In the genomic region with DNA sequence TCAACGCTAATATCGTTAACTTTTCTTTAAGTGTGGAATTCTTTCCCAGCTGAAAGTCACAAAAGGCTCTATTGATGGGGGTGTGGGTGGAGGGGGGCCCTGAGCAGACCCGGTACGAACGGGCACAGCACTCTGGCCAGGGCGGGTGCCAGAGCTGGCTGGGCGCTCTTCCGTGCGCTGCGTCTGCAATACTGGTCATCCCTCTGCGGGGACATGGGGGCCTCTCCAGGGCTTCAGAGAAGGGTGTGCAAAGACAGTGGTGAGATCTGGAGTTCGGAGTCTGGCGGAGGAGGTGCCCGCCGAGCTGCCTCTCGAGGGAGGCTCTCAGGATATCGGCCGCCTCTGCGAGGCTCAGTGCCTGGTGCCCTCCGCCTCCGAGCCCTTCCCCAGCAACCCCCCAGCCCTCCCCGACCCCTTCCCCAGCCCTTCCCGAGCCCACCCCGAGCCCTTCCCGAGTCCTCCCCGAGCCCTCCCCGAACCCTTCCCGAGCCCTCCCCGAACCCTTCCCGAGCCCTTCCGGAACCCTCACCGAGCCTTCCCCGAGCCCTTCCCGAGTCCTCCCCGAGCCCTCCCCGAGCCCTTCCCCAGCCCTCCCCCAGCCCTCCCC, we compare ENCODE assay signal across 18 cellular contexts. TPM values are rescaled to one million over a fixed set of nuclear protein-coding genes. Genes with fewer than 3 reads are reported as not detected.
A peak's percentile ranks its signal among the peaks of the same experiment; 100 is the strongest.
DNase-seq lines count a peak whose midpoint lies in the region; ATAC-seq, FAIRE-seq and TF ChIP-seq lines count a peak whose summit lies in the region.
"Had no signal": no experiment of that assay in that cellular context is flagged by ENCODE, and none has a peak within 500 bp of the region (broad histone marks: within the 10 kb centered on the region; RNA-seq: fewer than 3 reads in every experiment).

No MANE protein-coding gene starts in this region.

- H3K4me1 ChIP-seq in A549 (peaks cover 48% of the 10 kb centered on the region), mammary epithelial cell (ENCODE audit: insufficient read depth, low read length) (peaks cover 31% of the 10 kb centered on the region), neuronal stem cell (ENCODE audit: control insufficient read depth in 2 of 2, insufficient read depth in 1 of 2, low read depth in 1 of 2, low read length in 2 of 2) (peaks cover 31 to 44% of the 10 kb centered on the region in 2 donors)

- peak overlapping the region; percentile 99 for H2AK5ac ChIP-seq in neuronal stem cell (ENCODE audit: low read depth, low read length)

- dilution Hi-C loops in mammary epithelial cell (cut with HindIII; ENCODE audit: low sequenced_read_pairs), result no loop called here

- POLR2A ChIA-PET in A549 (lab: Yijun Ruan, JAX), result no interaction called here

- peaks cover 75% of the 10 kb centered on the region for H3K27me3 Mint-ChIP-seq in stimulated activated memory B cell treated with anti-CD40 and anti-IgM and Interleukin-4, amounts not matched to agents 10 μg/mL and 1 μg/mL and 100 μg/mL, for 72 hours

- peak overlapping the region; percentile 84 for H3K18ac ChIP-seq in neuronal stem cell (ENCODE audit: low read length)

- WGBS in A549 (ENCODE audit: missing lambda C conversion rate), result 85% methylated on average over 15 of the region's 36 CpGs
- 27% methylated on average over 12 of the region's 36 CpGs for WGBS in mammary epithelial cell (ENCODE audit: low coverage, missing lambda C conversion rate)
- no CpG with 5 or more reads among the region's 36 CpGs for WGBS in neuronal stem cell (ENCODE audit: extremely low coverage in 2 of 2, insufficient read length in 2 of 2, insufficient replicate concordance in 1 of 2), 2 donors

- no peak for TF ChIP-seq EP300 in A549 (IDR thresholded peaks at IDR 0.05)

- TF ChIP-seq POLR2A in A549 (IDR thresholded peaks at IDR 0.05; ENCODE audit: low read length), result no peak

- peaks cover 12% of the 10 kb centered on the region for H3K4me1 Mint-ChIP-seq in stimulated activated memory B cell treated with anti-CD40 and anti-IgM and Interleukin-4, amounts not matched to agents 10 μg/mL and 1 μg/mL and 100 μg/mL, for 72 hours

- no peak overlapping the region for H4K91ac ChIP-seq in neuronal stem cell (ENCODE audit: low read depth, low read length, poor library complexity)

- TF ChIP-seq CTCF in A549 (IDR thresholded peaks at IDR 0.05) (no peak), mammary epithelial cell (conservative IDR thresholded peaks at IDR 0.05 in 1 of 2, IDR thresholded peaks at IDR 0.05 in 1 of 2; ENCODE audit: extremely low read depth in 1 of 2, insufficient read depth in 1 of 2, low read depth in 1 of 2, low read length in 2 of 2) (no peak)

- H3K4me3 Mint-ChIP-seq in stimulated activated memory B cell treated with anti-CD40 and anti-IgM and Interleukin-4, amounts not matched to agents 10 μg/mL and 1 μg/mL and 100 μg/mL, for 72 hours, result no peak overlapping the region
- H3K4me3 Mint-ChIP-seq: activated CD8-positive, alpha-beta T cell treated with anti-CD3 and anti-CD28 coated beads for 36 hours; activated T-helper 1 cell treated with anti-CD3 and anti-CD28 coated beads, Interleukin-12 subunit alpha, Interleukin-12 subunit beta, Interleukin-2, Interleukin-4 antibody, amounts not matched to agents 30 ng/mL and 10 ng/mL and 1 ng/mL, durations not matched to agents 14 hours and 24 hours and 36 hours; B cell; memory B cell had no signal

- peak overlapping the region; percentile 97 for H2BK12ac ChIP-seq in neuronal stem cell (ENCODE audit: low read length)

- H3K9ac ChIP-seq in mammary epithelial cell (ENCODE audit: insufficient read depth, low read length) (no peak overlapping the region), neuronal stem cell (ENCODE audit: low read depth, low read length, poor library complexity) (no peak overlapping the region)

- CTCF ChIA-PET in A549 (lab: Yijun Ruan, JAX), result no interaction called here
- CTCF ChIA-PET in mammary epithelial cell (lab: Charles Lee; ENCODE audit: low non-redundant PET), result no interaction called here

- H2AFZ ChIP-seq in mammary epithelial cell (ENCODE audit: low read depth, low read length) (peak overlapping the region; percentile 17), neuronal stem cell (ENCODE audit: low read length) (no peak overlapping the region)

- no peaks in the 10 kb centered on the region for H3K36me3 Mint-ChIP-seq in stimulated activated memory B cell treated with anti-CD40 and anti-IgM and Interleukin-4, amounts not matched to agents 10 μg/mL and 1 μg/mL and 100 μg/mL, for 72 hours

- peaks cover 2% of the 10 kb centered on the region for H3K79me1 ChIP-seq in neuronal stem cell (ENCODE audit: low read depth, low read length)

- no peak overlapping the region for H3K27ac Mint-ChIP-seq in stimulated activated memory B cell treated with anti-CD40 and anti-IgM and Interleukin-4, amounts not matched to agents 10 μg/mL and 1 μg/mL and 100 μg/mL, for 72 hours
- H3K27ac Mint-ChIP-seq: activated CD8-positive, alpha-beta T cell treated with anti-CD3 and anti-CD28 coated beads for 36 hours; activated T-helper 1 cell treated with anti-CD3 and anti-CD28 coated beads, Interleukin-12 subunit alpha, Interleukin-12 subunit beta, Interleukin-2, Interleukin-4 antibody, amounts not matched to agents 30 ng/mL and 10 ng/mL and 1 ng/mL, durations not matched to agents 14 hours and 24 hours and 36 hours; B cell; memory B cell; nephron progenitor cell had no signal

- intact Hi-C loops in mammary epithelial cell (cut with micrococcal nuclease), result no loop called here

- H3K27ac ChIP-seq in A549, result peak overlapping the region; percentile 68 to 99; a peak in 4 of 6 replicates
- no peak overlapping the region for H3K27ac ChIP-seq in mammary epithelial cell (ENCODE audit: insufficient read depth, low read depth, low read length)
- no peak overlapping the region for H3K27ac ChIP-seq in neuronal stem cell (replicated peaks; ENCODE audit: low read length)

- H3K27me3 ChIP-seq in mammary epithelial cell (ENCODE audit: insufficient read depth, low read length) (no peaks in the 10 kb centered on the region), neuronal stem cell (ENCODE audit: control insufficient read depth in 3 of 3, insufficient read depth in 3 of 3, low read depth in 1 of 3, low read length in 3 of 3) (peaks cover 0 to 4% (median 0%) of the 10 kb centered on the region in 3 experiments)

- H2BK120ac ChIP-seq in neuronal stem cell (ENCODE audit: low read depth, low read length), result no peak overlapping the region

- H3K36me3 ChIP-seq in mammary epithelial cell (ENCODE audit: insufficient read depth, low read length) (no peaks in the 10 kb centered on the region), neuronal stem cell (replicated peaks in 1 of 2; ENCODE audit: control insufficient read depth in 2 of 2, insufficient read depth in 2 of 2, low read length in 2 of 2) (no peaks in the 10 kb centered on the region)
- H3K36me3 ChIP-seq: gastroesophageal sphincter had no signal

- H2BK5ac ChIP-seq in neuronal stem cell (ENCODE audit: low read length), result peak overlapping the region; percentile 78

- H3K23ac ChIP-seq in neuronal stem cell (ENCODE audit: low read depth, low read length, poor library complexity), result no peak overlapping the region

- H3K4ac ChIP-seq in neuronal stem cell (ENCODE audit: low read length), result no peak overlapping the region

- H4K20me1 ChIP-seq in mammary epithelial cell (ENCODE audit: insufficient read depth, low read length), result peaks cover 1% of the 10 kb centered on the region

- no peaks in the 10 kb centered on the region for H3K79me2 ChIP-seq in mammary epithelial cell (ENCODE audit: insufficient read depth, low read length)

- no peak overlapping the region for H3K4me3 ChIP-seq in A549
- H3K4me3 ChIP-seq in mammary epithelial cell (replicated peaks in 1 of 3; ENCODE audit: insufficient read depth in 1 of 3, low read depth in 2 of 3, low read length in 3 of 3), result peak overlapping the region in 1 of 3 experiments; percentile 27
- H3K4me3 ChIP-seq in neuronal stem cell (ENCODE audit: low read length in 2 of 2), result no peak overlapping the region

- no peak for ATAC-seq in A549
- no peak for ATAC-seq in stimulated activated memory B cell treated with anti-CD40 and anti-IgM and Interleukin-4, amounts not matched to agents 10 μg/mL and 1 μg/mL and 100 μg/mL, for 72 hours
- ATAC-seq: activated CD8-positive, alpha-beta T cell treated with anti-CD3 and anti-CD28 coated beads for 36 hours had no signal

- no peak for FAIRE-seq in A549 (lab: Jason Lieb, UNC)
- FAIRE-seq: colon had no signal

- H4K8ac ChIP-seq in neuronal stem cell (ENCODE audit: low read depth, low read length), result no peak overlapping the region

- no peak overlapping the region for H3K14ac ChIP-seq in neuronal stem cell (ENCODE audit: low read length)

- H3K4me2 ChIP-seq in A549, result peak overlapping the region; percentile 67; the same call in 2 of the 3 replicates
- peak overlapping the region; percentile 60 for H3K4me2 ChIP-seq in mammary epithelial cell (ENCODE audit: insufficient read depth, low read depth, low read length)
- no peak overlapping the region for H3K4me2 ChIP-seq in neuronal stem cell (ENCODE audit: insufficient read depth, low read length, poor library complexity, severe bottlenecking)

- H3K9me3 Mint-ChIP-seq in stimulated activated memory B cell treated with anti-CD40 and anti-IgM and Interleukin-4, amounts not matched to agents 10 μg/mL and 1 μg/mL and 100 μg/mL, for 72 hours, result peaks cover 2% of the 10 kb centered on the region
- H3K9me3 Mint-ChIP-seq: activated CD8-positive, alpha-beta T cell treated with anti-CD3 and anti-CD28 coated beads for 36 hours; memory B cell; nephron progenitor cell had no signal

- H3K9me3 ChIP-seq in A549, result no peaks in the 10 kb centered on the region
- no peaks in the 10 kb centered on the region for H3K9me3 ChIP-seq in mammary epithelial cell (replicated peaks; ENCODE audit: insufficient read depth, low read length)
- H3K9me3 ChIP-seq in neuronal stem cell (replicated peaks in 1 of 2; ENCODE audit: control insufficient read depth in 2 of 2, insufficient read depth in 1 of 2, low read depth in 1 of 2, low read length in 2 of 2), result no peaks in the 10 kb centered on the region
- H3K9me3 ChIP-seq: gastroesophageal sphincter had no signal

- H2BK15ac ChIP-seq in neuronal stem cell (ENCODE audit: low read length), result peak overlapping the region; percentile 71

- DNase-seq in A549 (ENCODE audit: low read depth in 1 of 2, low spot score in 1 of 2) (no peak), G401 (ENCODE audit: low spot score) (peak; percentile 46), mammary epithelial cell (no peak), neuronal stem cell (ENCODE audit: low spot score) (no peak), KG1 (lab: John Stamatoyannopoulos, UW) (no peak)
- no peak for DNase-seq in NK-92 treated with Interleukin-12 subunit alpha and Interleukin-12 subunit beta, amount 100 ng/mL, for 24 hours (lab: John Stamatoyannopoulos, UW)
- DNase-seq: amniotic stem cell; DMS 273 treated with DMSO at 0.1 percent for 48 hours; NCI-H510A; stimulated activated CD4-positive, alpha-beta T cell treated with anti-CD3 and anti-CD28 coated beads, Interleukin-2, amount 100 ng/mL, for 48 hours had no signal

- no peak for TF ChIP-seq RAD21 in A549 (conservative IDR thresholded peaks at IDR 0.05 in 1 of 2, IDR thresholded peaks at IDR 0.05 in 1 of 2)

- in situ Hi-C loops in G401 (cut with HindIII; ENCODE audit: low sequenced_read_pairs), result no loop called here
- in situ Hi-C loops in mammary epithelial cell (cut with MboI; ENCODE audit: low sequenced_read_pairs in 2 of 2), result no loop called here

- BruUV-seq in mammary epithelial cell (replicated peaks; lab: Mats Ljungman, UMichigan), result no TSS peak

RNA-seq across cellular contexts. Expression of a gene that starts 34.3 kb away (rescaled TPM):
- 4.7 and 8.3 TPM in 2 replicates for polyA plus RNA-seq in A549 (2011; rRNA removed)
- polyA plus RNA-seq in A549 (2012; cell fraction: cytosol; rRNA removed), result 26.5 and 32.6 TPM in 2 replicates
- polyA plus RNA-seq in A549 (2012; cell fraction: nucleus; rRNA removed), result 32.5 and 64.4 TPM in 2 replicates
- polyA plus RNA-seq in A549 (2017; fragmentation: RNase III; extraction: RNeasy Plus Mini Kit Qiagen cat#74134 plus additional on column Dnase treatment), result 11.2 to 11.4 TPM (median 11.2 TPM) in 3 replicates
- 40.2 and 49.5 TPM in 2 replicates for polyA minus RNA-seq in A549 (2011; rRNA and poly(A)+ RNA removed)
- 23.9 and 28.5 TPM in 2 replicates for total RNA-seq in G401 (2014; rRNA removed; shearing (Covaris generic))
- total RNA-seq in mammary epithelial cell, result 10 to 100 TPM; 12.8 to 15.0 TPM
- polyA plus RNA-seq in mammary epithelial cell, result 43.7 TPM
- 37.0 TPM for polyA minus RNA-seq in mammary epithelial cell
- 67.8 TPM for polyA plus RNA-seq in neuronal stem cell (2013, experiment 1 of 2)
- polyA plus RNA-seq in neuronal stem cell (2013, experiment 2 of 2), result 66.3 TPM

RNA-seq across cellular contexts. Expression of a gene that starts 52.5 kb away (rescaled TPM):
- polyA plus RNA-seq in A549 (2011; rRNA removed) (0.09 and 0.23 TPM in 2 replicates), A549 (2017; fragmentation: RNase III; extraction: RNeasy Plus Mini Kit Qiagen cat#74134 plus additional on column Dnase treatment) (0.30 to 0.61 TPM (median 0.50 TPM) in 3 replicates), mammary epithelial cell (not detected)
- polyA plus RNA-seq in A549 (2012; cell fraction: cytosol; rRNA removed), result 0.30 and 0.45 TPM in 2 replicates
- 1.3 and 1.7 TPM in 2 replicates for polyA plus RNA-seq in A549 (2012; cell fraction: nucleus; rRNA removed)
- polyA minus RNA-seq in A549 (2011; rRNA and poly(A)+ RNA removed), result 0.62 and 0.83 TPM in 2 replicates
- 0.74 and 0.85 TPM in 2 replicates for total RNA-seq in G401 (2014; rRNA removed; shearing (Covaris generic))
- not detected for total RNA-seq in mammary epithelial cell
- not detected for polyA minus RNA-seq in mammary epithelial cell
- polyA plus RNA-seq in neuronal stem cell (2013, experiment 1 of 2), result 0.13 TPM
- 0.15 TPM for polyA plus RNA-seq in neuronal stem cell (2013, experiment 2 of 2)
- total RNA-seq: gastroesophageal sphincter had no signal

RNA-seq across cellular contexts. Expression of a gene that starts 58.9 kb away (rescaled TPM):
- 3.1 and 4.2 TPM in 2 replicates for polyA plus RNA-seq in A549 (2011; rRNA removed)
- polyA plus RNA-seq in A549 (2012; cell fraction: cytosol; rRNA removed), result 3.0 and 4.1 TPM in 2 replicates
- polyA plus RNA-seq in A549 (2012; cell fraction: nucleus; rRNA removed), result 65.6 and 96.4 TPM in 2 replicates
- 13.9 to 19.4 TPM (median 19.2 TPM) in 3 replicates for polyA plus RNA-seq in A549 (2017; fragmentation: RNase III; extraction: RNeasy Plus Mini Kit Qiagen cat#74134 plus additional on column Dnase treatment)
- polyA minus RNA-seq in A549 (2011; rRNA and poly(A)+ RNA removed), result 3.0 and 4.0 TPM in 2 replicates
- total RNA-seq in G401 (2014; rRNA removed; shearing (Covaris generic)), result 3.0 and 3.8 TPM in 2 replicates
- 10 to 100 TPM; 17.8 to 30.8 TPM for total RNA-seq in mammary epithelial cell
- polyA plus RNA-seq in mammary epithelial cell, result 4.2 TPM
- 0.98 TPM for polyA minus RNA-seq in mammary epithelial cell
- polyA plus RNA-seq in neuronal stem cell (2013, experiment 1 of 2), result 6.9 TPM
- 5.7 TPM for polyA plus RNA-seq in neuronal stem cell (2013, experiment 2 of 2)

Comparison
In these comparisons a context has a peak if more than half of its experiments do, and no peak if none do; other contexts are left out.
1. H3K27ac ChIP-seq: peak in A549 (2 of 2); none in mammary epithelial cell (single experiment) and neuronal stem cell (single experiment).